15 cellular contexts compared by ENCODE assay signal in the genomic region with DNA sequence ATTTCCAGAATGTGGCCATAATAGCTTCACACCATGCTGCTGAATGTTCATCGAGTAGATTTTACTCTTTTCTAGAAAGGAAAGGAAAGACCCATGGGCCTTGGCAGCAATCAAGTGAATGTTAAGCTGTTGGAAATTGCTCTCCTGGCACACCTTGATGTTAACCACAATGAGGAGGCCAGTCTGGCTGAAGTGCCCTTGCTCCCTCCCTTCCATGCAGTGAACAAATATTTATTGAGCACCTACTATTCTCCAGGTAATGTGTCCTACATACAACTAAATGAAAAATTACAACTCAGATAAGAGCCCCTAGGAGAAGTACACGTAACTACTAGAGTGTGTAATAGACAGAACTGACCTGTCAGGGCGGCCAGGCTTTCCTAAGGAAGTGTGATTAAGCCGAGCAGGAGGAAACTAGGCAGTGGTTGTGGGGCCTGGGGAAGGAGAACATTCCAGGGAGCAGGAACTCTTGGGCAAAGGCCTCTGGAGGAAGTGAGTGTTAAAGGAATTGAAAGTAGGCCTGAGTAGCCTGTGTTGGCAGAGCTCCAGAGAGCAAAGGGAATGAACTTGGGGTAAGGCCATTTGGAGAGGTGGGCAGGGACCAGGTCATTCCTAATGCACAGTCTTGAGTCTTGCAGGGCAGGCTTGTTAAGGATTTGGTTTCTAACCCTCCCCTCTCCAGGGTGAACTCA. TPM values are rescaled to one million over a fixed set of nuclear protein-coding genes. Genes with fewer than 3 reads are reported as not detected.
A peak's percentile ranks its signal among the peaks of the same experiment; 100 is the strongest.
DNase-seq lines count a peak whose midpoint lies in the region; TF ChIP-seq lines count a peak whose summit lies in the region.
"Had no signal": no experiment of that assay in that cellular context is flagged by ENCODE, and none has a peak within 500 bp of the region (broad histone marks: within the 10 kb centered on the region; RNA-seq: fewer than 3 reads in every experiment).

No MANE protein-coding gene starts in this region.

- no peak overlapping the region for H3K27ac ChIP-seq in endodermal cell (ENCODE audit: low read depth, low read length)
- no peak overlapping the region for H3K27ac ChIP-seq in CD8-positive, alpha-beta memory T cell (ENCODE audit: low read depth, low read length)
- H3K27ac ChIP-seq: BLaER1, vagina had no signal

- CTCF ChIA-PET in CD8-positive, alpha-beta memory T cell (lab: Charles Lee): no interaction called here
- CTCF ChIA-PET in activated CD4-positive, alpha-beta T cell treated with anti-CD3 and anti-CD28 coated beads, Interleukin-2, amount 10 ng/mL, durations not matched to agents 7 days and 5 days (lab: Charles Lee): interaction anchor here (1.2 to 2.2 kb wide), 2 partner anchors 8 to 47 kb away, joined by 3 to 10 read pairs; a partner anchor contains a TSS

- no peaks in the 10 kb centered on the region for H3K36me3 ChIP-seq in endodermal cell (ENCODE audit: control insufficient read depth, insufficient read depth, low read length)
- H3K36me3 ChIP-seq in CD8-positive, alpha-beta memory T cell (ENCODE audit: insufficient read depth, low read length): no peaks in the 10 kb centered on the region
- H3K36me3 ChIP-seq: BLaER1, vagina had no signal

- intact Hi-C loops in CD14-positive monocyte (cut with micrococcal nuclease): no loop called here

- H3K4me3 ChIP-seq in endodermal cell (ENCODE audit: low read length): no peak overlapping the region
- H3K4me3 ChIP-seq in CD8-positive, alpha-beta memory T cell (ENCODE audit: low read length): no peak overlapping the region
- H3K4me3 ChIP-seq: BLaER1, vagina had no signal

- H3K9me3 Mint-ChIP-seq in CD14-positive monocyte (no peaks in the 10 kb centered on the region), chondrocyte (ENCODE audit: low read depth) (no peaks in the 10 kb centered on the region), endodermal cell (no peaks in the 10 kb centered on the region)
- no peaks in the 10 kb centered on the region for H3K9me3 Mint-ChIP-seq in CD8-positive, alpha-beta memory T cell
- no peaks in the 10 kb centered on the region for H3K9me3 Mint-ChIP-seq in activated CD4-positive, alpha-beta T cell treated with anti-CD3 and anti-CD28 coated beads, Interleukin-2, amount 10 ng/mL, durations not matched to agents 7 days and 5 days
- H3K9me3 Mint-ChIP-seq: effector memory CD8-positive, alpha-beta T cell; nephron had no signal

- H3K4me3 Mint-ChIP-seq in CD14-positive monocyte: no peak overlapping the region
- no peak overlapping the region for H3K4me3 Mint-ChIP-seq in chondrocyte (ENCODE audit: unreplicated experiment)
- no peak overlapping the region for H3K4me3 Mint-ChIP-seq in endodermal cell
- H3K4me3 Mint-ChIP-seq in CD8-positive, alpha-beta memory T cell: no peak overlapping the region
- H3K4me3 Mint-ChIP-seq in activated CD4-positive, alpha-beta T cell treated with anti-CD3 and anti-CD28 coated beads, Interleukin-2, amount 10 ng/mL, durations not matched to agents 7 days and 5 days: no peak overlapping the region
- H3K4me3 Mint-ChIP-seq: effector memory CD8-positive, alpha-beta T cell; nephron had no signal

- DNase-seq in CD14-positive monocyte (ENCODE audit: low spot score) (no peak), M059J (ENCODE audit: low read depth) (peak; percentile 63), chondrocyte (ENCODE audit: low spot score) (no peak), medulla oblongata (ENCODE audit: extremely low spot score) (peak; percentile 54), endodermal cell (no peak)
- DNase-seq in stimulated activated CD4-positive, alpha-beta T cell treated with anti-CD3 and anti-CD28 coated beads, Interleukin-4, amount 100 ng/mL, for 24 hours: no peak
- no peak for DNase-seq in CD8-positive, alpha-beta memory T cell
- DNase-seq in activated CD4-positive, alpha-beta T cell treated with anti-CD3 and anti-CD28 coated beads, Interleukin-2, amount 10 ng/mL, durations not matched to agents 7 days and 5 days: no peak
- DNase-seq: activated CD8-positive, alpha-beta memory T cell treated with anti-CD3 and anti-CD28 coated beads, Interleukin-2, amount 50 U/mL, for 48 hours; effector memory CD8-positive, alpha-beta T cell; GF-D8; NCI-H187 treated with DMSO at 0.1 percent for 48 hours had no signal

- H3K9me3 ChIP-seq in endodermal cell (ENCODE audit: control insufficient read depth, low read length): no peaks in the 10 kb centered on the region
- H3K9me3 ChIP-seq in CD8-positive, alpha-beta memory T cell (ENCODE audit: low read length): no peaks in the 10 kb centered on the region
- H3K9me3 ChIP-seq: BLaER1, vagina had no signal

- peaks cover 2 to 3% of the 10 kb centered on the region in 2 donors for H3K36me3 Mint-ChIP-seq in CD14-positive monocyte
- no peaks in the 10 kb centered on the region for H3K36me3 Mint-ChIP-seq in chondrocyte (ENCODE audit: low read depth)
- H3K36me3 Mint-ChIP-seq in endodermal cell (ENCODE audit: low read depth): no peaks in the 10 kb centered on the region
- peaks cover 0 to 5% (median 0%) of the 10 kb centered on the region in 3 donors for H3K36me3 Mint-ChIP-seq in CD8-positive, alpha-beta memory T cell
- no peaks in the 10 kb centered on the region for H3K36me3 Mint-ChIP-seq in activated CD4-positive, alpha-beta T cell treated with anti-CD3 and anti-CD28 coated beads, Interleukin-2, amount 10 ng/mL, durations not matched to agents 7 days and 5 days (ENCODE audit: low read depth)

- H3K27ac Mint-ChIP-seq in CD14-positive monocyte (peak overlapping the region; percentile 30 to 91 (median 89)), chondrocyte (ENCODE audit: unreplicated experiment) (peak overlapping the region; percentile 64), endodermal cell (no peak overlapping the region)
- H3K27ac Mint-ChIP-seq in CD8-positive, alpha-beta memory T cell: no peak overlapping the region
- no peak overlapping the region for H3K27ac Mint-ChIP-seq in activated CD4-positive, alpha-beta T cell treated with anti-CD3 and anti-CD28 coated beads, Interleukin-2, amount 10 ng/mL, durations not matched to agents 7 days and 5 days

- H3K27me3 Mint-ChIP-seq in CD14-positive monocyte (ENCODE audit: low read depth in 3 of 3): no peaks in the 10 kb centered on the region
- H3K27me3 Mint-ChIP-seq in chondrocyte (ENCODE audit: low read depth): no peaks in the 10 kb centered on the region
- peaks cover 36% of the 10 kb centered on the region for H3K27me3 Mint-ChIP-seq in endodermal cell (ENCODE audit: insufficient read depth)
- H3K27me3 Mint-ChIP-seq in CD8-positive, alpha-beta memory T cell: peaks cover 13 to 65% of the 10 kb centered on the region in 2 donors
- H3K27me3 Mint-ChIP-seq in activated CD4-positive, alpha-beta T cell treated with anti-CD3 and anti-CD28 coated beads, Interleukin-2, amount 10 ng/mL, durations not matched to agents 7 days and 5 days: peaks cover 16% of the 10 kb centered on the region

- H3K4me1 ChIP-seq in endodermal cell (ENCODE audit: control insufficient read depth, insufficient read depth, low read length): peaks cover 3% of the 10 kb centered on the region
- H3K4me1 ChIP-seq in CD8-positive, alpha-beta memory T cell (ENCODE audit: insufficient read depth, low read length): peaks cover 10% of the 10 kb centered on the region

- H3K4me1 Mint-ChIP-seq in CD14-positive monocyte (peaks cover 75% of the 10 kb centered on the region), chondrocyte (ENCODE audit: low read depth) (peaks cover 45% of the 10 kb centered on the region), endodermal cell (peaks cover 22% of the 10 kb centered on the region)
- H3K4me1 Mint-ChIP-seq in CD8-positive, alpha-beta memory T cell: peaks cover 7 to 19% (median 16%) of the 10 kb centered on the region in 3 donors
- peaks cover 13% of the 10 kb centered on the region for H3K4me1 Mint-ChIP-seq in activated CD4-positive, alpha-beta T cell treated with anti-CD3 and anti-CD28 coated beads, Interleukin-2, amount 10 ng/mL, durations not matched to agents 7 days and 5 days

- POLR2A ChIA-PET in CD8-positive, alpha-beta memory T cell (lab: Charles Lee): interaction anchor here (0.6 kb wide), 1 partner anchor 9 kb away, joined by 3 read pairs; no protein-coding TSS in a partner anchor
- POLR2A ChIA-PET in activated CD4-positive, alpha-beta T cell treated with anti-CD3 and anti-CD28 coated beads, Interleukin-2, amount 10 ng/mL, durations not matched to agents 7 days and 5 days (lab: Charles Lee): interaction anchor here (0.8 kb wide), 1 partner anchor 271 kb away, joined by 3 read pairs; no protein-coding TSS in a partner anchor

- no peak for TF ChIP-seq CTCF in CD14-positive monocyte (IDR thresholded peaks at IDR 0.05)
- no peak for TF ChIP-seq CTCF in chondrocyte (IDR thresholded peaks at IDR 0.05)
- no peak for TF ChIP-seq CTCF in endodermal cell (conservative IDR thresholded peaks at IDR 0.05)

- whole genome bisulfite sequencing in endodermal cell (ENCODE audit: insufficient coverage in 1 of 2, insufficient read length in 1 of 2), 2 experiments: 90 to 100% methylated on average over 1 to 4 of the region's 4 CpGs

- peaks cover 15% of the 10 kb centered on the region for H3K27me3 ChIP-seq in endodermal cell (ENCODE audit: control insufficient read depth, insufficient read depth, low read length, poor library complexity, severe bottlenecking)
- no peaks in the 10 kb centered on the region for H3K27me3 ChIP-seq in CD8-positive, alpha-beta memory T cell (ENCODE audit: insufficient read depth, low read length, poor library complexity, severe bottlenecking)
- H3K27me3 ChIP-seq: BLaER1, vagina had no signal

- no peak overlapping the region for H3K9ac ChIP-seq in endodermal cell (ENCODE audit: extremely low read depth, low read length, poor library complexity, severe bottlenecking)
- H3K9ac ChIP-seq: BLaER1 had no signal

RNA-seq across cellular contexts. Expression of a gene that starts 9.2 kb away (rescaled TPM):
- polyA plus RNA-seq in CD14-positive monocyte: 1 to 10 TPM; 1.7 to 2.7 TPM
- 5.3 and 10.9 TPM in 2 replicates for total RNA-seq in M059J (2014; rRNA removed; shearing (Covaris generic))
- total RNA-seq in chondrocyte (20.2 to 20.7 TPM (median 20.3 TPM) in 3 replicates), endodermal cell (10 to 100 TPM; 18.1 to 18.8 TPM)
- polyA plus RNA-seq in endodermal cell (2013, experiment 1 of 2): 30.8 TPM
- 31.4 TPM for polyA plus RNA-seq in endodermal cell (2013, experiment 2 of 2)
- total RNA-seq in CD8-positive, alpha-beta memory T cell: 1 to 10 TPM; 5.9 to 6.0 TPM
- polyA plus RNA-seq in CD8-positive, alpha-beta memory T cell: 0.64 TPM
- 1 to 10 TPM; 3.8 to 4.3 TPM for total RNA-seq in activated CD4-positive, alpha-beta T cell treated with anti-CD3 and anti-CD28 coated beads, Interleukin-2, amount 10 ng/mL, durations not matched to agents 7 days and 5 days

Comparison
In these comparisons a context has a peak if more than half of its experiments do, and no peak if none do; other contexts are left out.
1. DNase-seq: peak in M059J (single experiment) and medulla oblongata (single experiment); none in CD14-positive monocyte (single experiment), chondrocyte (single experiment), endodermal cell (single experiment), stimulated activated CD4-positive, alpha-beta T cell treated with anti-CD3 and anti-CD28 coated beads, Interleukin-4, amount 100 ng/mL, for 24 hours (single experiment), CD8-positive, alpha-beta memory T cell (0 of 5) and activated CD4-positive, alpha-beta T cell treated with anti-CD3 and anti-CD28 coated beads, Interleukin-2, amount 10 ng/mL, durations not matched to agents 7 days and 5 days (single experiment).
2. H3K27ac Mint-ChIP-seq: peak in CD14-positive monocyte (7 of 7) and chondrocyte (single experiment); none in endodermal cell (single experiment), CD8-positive, alpha-beta memory T cell (0 of 8) and activated CD4-positive, alpha-beta T cell treated with anti-CD3 and anti-CD28 coated beads, Interleukin-2, amount 10 ng/mL, durations not matched to agents 7 days and 5 days (single experiment).